ENCODE assay signal across 1 cellular context in the genomic region with DNA sequence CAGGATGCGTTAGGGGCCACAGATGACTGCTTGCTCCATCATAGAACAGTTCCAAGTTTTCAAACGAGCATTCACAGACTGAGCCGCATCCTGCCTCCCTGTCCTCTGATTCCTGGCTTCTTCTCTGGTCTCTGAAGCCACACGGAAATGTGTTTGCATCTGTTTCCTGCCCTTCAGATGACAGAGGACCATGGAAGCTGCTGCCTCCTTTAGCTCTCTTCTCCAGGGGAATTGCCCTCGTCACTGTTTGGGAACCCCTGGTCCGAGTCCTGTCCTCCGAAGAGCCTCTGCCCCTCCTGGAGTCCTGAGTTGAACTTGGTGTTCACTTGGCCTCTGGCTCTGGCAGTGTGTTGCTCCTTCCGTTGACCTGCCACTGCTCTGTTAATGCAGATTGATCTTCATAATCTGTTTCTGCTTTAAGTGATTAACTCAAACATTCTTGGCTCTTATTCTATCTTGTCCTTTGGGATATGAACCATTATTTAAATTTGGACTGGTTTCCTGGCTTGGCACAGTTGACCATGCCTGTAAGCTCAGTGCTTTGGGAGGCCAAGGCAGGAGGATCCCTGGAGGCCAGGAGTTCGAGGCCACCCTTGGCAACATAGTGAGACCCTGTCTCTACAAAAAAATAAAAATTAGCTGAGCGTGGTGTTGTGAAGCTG.
TF ChIP-seq lines count a peak whose summit lies in the region.

No MANE protein-coding gene starts in this region.

TF ChIP-seq in liver, 16 proteins besides CTCF, POLR2A, EP300 and RAD21 (continued from another document):
- TF ChIP-seq, protein P1, sequence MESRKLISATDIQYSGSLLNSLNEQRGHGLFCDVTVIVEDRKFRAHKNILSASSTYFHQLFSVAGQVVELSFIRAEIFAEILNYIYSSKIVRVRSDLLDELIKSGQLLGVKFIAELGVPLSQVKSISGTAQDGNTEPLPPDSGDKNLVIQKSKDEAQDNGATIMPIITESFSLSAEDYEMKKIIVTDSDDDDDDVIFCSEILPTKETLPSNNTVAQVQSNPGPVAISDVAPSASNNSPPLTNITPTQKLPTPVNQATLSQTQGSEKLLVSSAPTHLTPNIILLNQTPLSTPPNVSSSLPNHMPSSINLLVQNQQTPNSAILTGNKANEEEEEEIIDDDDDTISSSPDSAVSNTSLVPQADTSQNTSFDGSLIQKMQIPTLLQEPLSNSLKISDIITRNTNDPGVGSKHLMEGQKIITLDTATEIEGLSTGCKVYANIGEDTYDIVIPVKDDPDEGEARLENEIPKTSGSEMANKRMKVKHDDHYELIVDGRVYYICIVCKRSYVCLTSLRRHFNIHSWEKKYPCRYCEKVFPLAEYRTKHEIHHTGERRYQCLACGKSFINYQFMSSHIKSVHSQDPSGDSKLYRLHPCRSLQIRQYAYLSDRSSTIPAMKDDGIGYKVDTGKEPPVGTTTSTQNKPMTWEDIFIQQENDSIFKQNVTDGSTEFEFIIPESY (IDR thresholded peaks at IDR 0.05), result no peak
- TF ChIP-seq FOXA2 (IDR thresholded peaks at IDR 0.05) (no peak), SP1 (IDR thresholded peaks at IDR 0.05) (peak; percentile 62), RXRA (IDR thresholded peaks at IDR 0.05) (peak; percentile 75), MAX (IDR thresholded peaks at IDR 0.05) (no peak), YY1 (IDR thresholded peaks at IDR 0.05) (no peak), FOXA1 (IDR thresholded peaks at IDR 0.05) (no peak)
